In the genomic region with DNA sequence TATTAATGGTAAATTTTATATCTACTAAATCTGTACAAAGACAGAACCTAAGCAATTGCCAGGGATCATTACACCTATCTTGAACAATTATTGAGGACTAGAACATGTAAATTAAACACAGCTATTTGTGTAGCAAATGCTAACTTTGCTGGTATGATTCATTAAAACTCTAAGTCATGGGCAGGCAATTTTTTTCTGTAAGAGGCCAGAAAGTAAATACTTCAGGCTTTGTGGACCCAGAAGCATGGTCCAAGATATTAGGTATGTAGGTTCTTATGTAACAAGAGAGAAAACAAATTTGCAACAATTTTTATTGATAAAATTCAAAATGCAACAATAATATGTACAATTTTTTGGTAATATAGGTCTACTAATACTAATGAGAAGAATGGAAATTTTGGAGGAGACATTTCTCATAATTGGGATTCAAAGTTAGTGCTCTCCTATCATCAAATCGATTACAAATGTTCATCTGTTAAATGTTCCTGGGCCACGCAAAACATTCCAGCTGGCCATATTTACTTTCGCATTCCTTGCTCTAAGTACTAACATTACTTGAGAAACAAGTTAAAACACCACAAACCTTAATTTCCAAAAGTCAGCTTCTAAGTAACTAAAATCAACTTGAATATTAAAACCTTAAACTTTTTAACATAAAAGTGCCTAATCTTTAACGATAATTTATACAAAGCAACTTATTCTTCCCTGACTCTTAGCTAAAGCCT, we compare ENCODE assay signal across 10 cellular contexts. TPM values are rescaled to one million over a fixed set of nuclear protein-coding genes. Genes with fewer than 3 reads are reported as not detected.
DNase-seq lines count a peak whose midpoint lies in the region; ATAC-seq and TF ChIP-seq lines count a peak whose summit lies in the region.
"Had no signal": no experiment of that assay in that cellular context is flagged by ENCODE, and none has a peak within 500 bp of the region (broad histone marks: within the 10 kb centered on the region; RNA-seq: fewer than 3 reads in every experiment).

No MANE protein-coding gene starts in this region.

- intact Hi-C loops in CD4-positive, alpha-beta T cell (cut with DNase I, micrococcal nuclease): loop anchor here in 1 of 2 experiments (5.0 kb wide), 1 partner anchor 322 kb away; the partner anchor contains the start of gene SENP6

- H3K4me3 ChIP-seq in HUES48 (ENCODE audit: low read depth, low read length): peak overlapping the region; percentile 35; the same call in 1 of the 2 replicates

- no peaks in the 10 kb centered on the region for H3K27me3 Mint-ChIP-seq in CD4-positive, alpha-beta T cell
- H3K27me3 Mint-ChIP-seq in chondrocyte (ENCODE audit: low read depth) (no peaks in the 10 kb centered on the region), mesothelial cell of epicardium (ENCODE audit: low read depth) (no peaks in the 10 kb centered on the region)

- no peak overlapping the region for H3K27ac Mint-ChIP-seq in CD4-positive, alpha-beta T cell
- peak overlapping the region; percentile 57 for H3K27ac Mint-ChIP-seq in chondrocyte (ENCODE audit: unreplicated experiment)
- peak overlapping the region; percentile 57 for H3K27ac Mint-ChIP-seq in mesothelial cell of epicardium

- no peak for DNase-seq in CD4-positive, alpha-beta T cell
- no peak for DNase-seq in chondrocyte (ENCODE audit: low spot score)
- DNase-seq in mesothelial cell of epicardium (ENCODE audit: low spot score in 2 of 2, unreplicated experiment in 2 of 2): no peak
- DNase-seq in foreskin keratinocyte: no peak
- DNase-seq in NCI-H446 treated with DMSO at 0.1 percent for 48 hours (lab: John Stamatoyannopoulos, UW): no peak
- DNase-seq: activated T-cell treated with anti-CD3 and anti-CD28 coated beads, Interleukin-2, amount 50 U/mL, for 48 hours; immature natural killer cell had no signal

- H3K4me3 Mint-ChIP-seq in CD4-positive, alpha-beta T cell: peak overlapping the region; percentile 27
- H3K4me3 Mint-ChIP-seq in chondrocyte (ENCODE audit: unreplicated experiment) (peak overlapping the region; percentile 14), mesothelial cell of epicardium (peak overlapping the region; percentile 38)
- H3K4me3 Mint-ChIP-seq: immature natural killer cell had no signal

- peak overlapping the region; percentile 21; the same call in 1 of the 2 replicates for H3K9ac ChIP-seq in HUES48 (ENCODE audit: low read depth, low read length)

- peaks cover 59% of the 10 kb centered on the region for H3K4me1 Mint-ChIP-seq in CD4-positive, alpha-beta T cell (ENCODE audit: low read depth)
- H3K4me1 Mint-ChIP-seq in chondrocyte (ENCODE audit: low read depth) (peaks cover 62% of the 10 kb centered on the region), mesothelial cell of epicardium (peaks cover 41% of the 10 kb centered on the region)

- H3K4me1 ChIP-seq in HUES48 (ENCODE audit: control insufficient read depth, insufficient read depth, low read length) (peaks cover 67% of the 10 kb centered on the region), foreskin keratinocyte (peaks cover 43% of the 10 kb centered on the region)

- H3K27ac ChIP-seq in CD4-positive, alpha-beta T cell (ENCODE audit: low read depth, low read length): no peak overlapping the region
- H3K27ac ChIP-seq in HUES48 (ENCODE audit: low read depth, low read length) (peak overlapping the region; percentile 39), foreskin keratinocyte (no peak overlapping the region)

- H3K9me3 ChIP-seq in CD4-positive, alpha-beta T cell (ENCODE audit: control insufficient read depth, low read length): no peaks in the 10 kb centered on the region
- H3K9me3 ChIP-seq in HUES48 (ENCODE audit: control insufficient read depth, insufficient read depth, low read length): no peaks in the 10 kb centered on the region

- POLR2A ChIA-PET in CD4-positive, alpha-beta T cell (lab: Charles Lee): interaction anchor here (0.9 kb wide), 1 partner anchor 36 kb away, joined by 3 read pairs; the partner anchor contains the start of gene COX7A2

- ATAC-seq in CD4-positive, alpha-beta T cell (ENCODE audit: poor library complexity): no peak
- no peak for ATAC-seq in foreskin keratinocyte
- ATAC-seq in GM21717 (IDR thresholded peaks at IDR 0.05; ENCODE audit: unreplicated experiment): no peak
- ATAC-seq in HG02884 (IDR thresholded peaks at IDR 0.05; ENCODE audit: unreplicated experiment): no peak

- CTCF ChIA-PET in CD4-positive, alpha-beta T cell (lab: Charles Lee): interaction anchor here (1.5 to 1.7 kb wide), 2 partner anchors 14 to 16 kb away, joined by 5 read pairs; no protein-coding TSS in a partner anchor

- H3K27me3 ChIP-seq in CD4-positive, alpha-beta T cell (ENCODE audit: control insufficient read depth, insufficient read depth, low read length): no peaks in the 10 kb centered on the region
- H3K27me3 ChIP-seq in HUES48 (ENCODE audit: control insufficient read depth, insufficient read depth, low read length) (no peaks in the 10 kb centered on the region), foreskin keratinocyte (no peaks in the 10 kb centered on the region)

- peaks cover 14% of the 10 kb centered on the region for H3K36me3 Mint-ChIP-seq in CD4-positive, alpha-beta T cell (ENCODE audit: low read depth)
- H3K36me3 Mint-ChIP-seq in chondrocyte (ENCODE audit: low read depth) (no peaks in the 10 kb centered on the region), mesothelial cell of epicardium (peaks cover 7% of the 10 kb centered on the region)
- H3K36me3 Mint-ChIP-seq: immature natural killer cell had no signal

- H3K9me3 Mint-ChIP-seq in CD4-positive, alpha-beta T cell: no peaks in the 10 kb centered on the region
- H3K9me3 Mint-ChIP-seq in chondrocyte (ENCODE audit: low read depth) (no peaks in the 10 kb centered on the region), mesothelial cell of epicardium (no peaks in the 10 kb centered on the region)
- H3K9me3 Mint-ChIP-seq: immature natural killer cell had no signal

- TF ChIP-seq CTCF in CD4-positive, alpha-beta T cell (IDR thresholded peaks at IDR 0.05): no peak
- TF ChIP-seq CTCF in chondrocyte (IDR thresholded peaks at IDR 0.05) (no peak), mesothelial cell of epicardium (IDR thresholded peaks at IDR 0.05; ENCODE audit: unreplicated experiment) (no peak), foreskin keratinocyte (conservative IDR thresholded peaks at IDR 0.05) (no peak)

- H3K36me3 ChIP-seq in HUES48 (ENCODE audit: control insufficient read depth, insufficient read depth, low read length): no peaks in the 10 kb centered on the region

RNA-seq across cellular contexts. Expression of gene TMEM30A, which starts 4.3 kb away (rescaled TPM):
- 10 to 100 TPM; 29.8 to 33.2 TPM for total RNA-seq in CD4-positive, alpha-beta T cell
- total RNA-seq in chondrocyte (146 to 189 TPM (median 154 TPM) in 3 replicates), mesothelial cell of epicardium (87.6 to 95.3 TPM (median 90.1 TPM) in 3 replicates), foreskin keratinocyte (69.1 and 72.1 TPM in 2 replicates)
- polyA plus RNA-seq in foreskin keratinocyte: 24.5 and 28.8 TPM in 2 replicates

RNA-seq across cellular contexts. Expression of gene COX7A2, which starts 36.7 kb away (rescaled TPM):
- 100 to 1,000 TPM; 189 to 195 TPM for total RNA-seq in CD4-positive, alpha-beta T cell
- total RNA-seq in chondrocyte (302 to 311 TPM (median 303 TPM) in 3 replicates), mesothelial cell of epicardium (232 to 260 TPM (median 245 TPM) in 3 replicates), foreskin keratinocyte (475 and 490 TPM in 2 replicates)
- 478 and 491 TPM in 2 replicates for polyA plus RNA-seq in foreskin keratinocyte
